15 cellular contexts compared by ENCODE assay signal in genomic region chr7:121433775-121434174, GRCh38. TPM values are rescaled to one million over a fixed set of nuclear protein-coding genes. Genes with fewer than 3 reads are reported as not detected.
DNase-seq lines count a peak whose midpoint lies in the region; ATAC-seq, FAIRE-seq and TF ChIP-seq lines count a peak whose summit lies in the region.
"Had no signal": no experiment of that assay in that cellular context is flagged by ENCODE, and none has a peak within 500 bp of the region (broad histone marks: within the 10 kb centered on the region; RNA-seq: fewer than 3 reads in every experiment).

No MANE protein-coding gene starts in this region.

- CTCF ChIA-PET in SK-N-SH (lab: Yijun Ruan, JAX) = no interaction called here

- no peak for TF ChIP-seq EP300 in transverse colon (IDR thresholded peaks at IDR 0.05; ENCODE audit: low read depth)
- no peak for TF ChIP-seq EP300 in SK-N-SH (IDR thresholded peaks at IDR 0.05; ENCODE audit: borderline replicate concordance in 1 of 2, low read depth in 1 of 2, low read length in 1 of 2)

- in situ Hi-C loops in transverse colon (cut with MboI; ENCODE audit: low pct_ligation_motif_present in 1 of 4, low pct_unique_long_range_greater_than_20kb in 1 of 4, low sequenced_read_pairs in 3 of 4) = no loop called here

- 80 to 94% methylated on average over 2 of the region's 2 CpGs for WGBS in transverse colon (ENCODE audit: low coverage in 1 of 2), 2 donors
- WGBS in SK-N-SH (ENCODE audit: low lambda C conversion rate) = 66% methylated on average over 2 of the region's 2 CpGs

- H3K9ac ChIP-seq in SK-N-SH = no peak overlapping the region

- H3K9me2 ChIP-seq in SK-N-SH = no peaks in the 10 kb centered on the region

- H3K4me3 ChIP-seq in transverse colon (no peak overlapping the region), SK-N-SH (ENCODE audit: low read depth in 2 of 2, low read length in 1 of 2) (no peak overlapping the region)
- H3K4me3 ChIP-seq: testis had no signal

- no peaks in the 10 kb centered on the region for H3K79me2 ChIP-seq in SK-N-SH (ENCODE audit: insufficient read depth)

- peaks cover 7% of the 10 kb centered on the region for H3F3A ChIP-seq in SK-N-SH (replicated peaks; ENCODE audit: insufficient read depth)

- H3K4me2 ChIP-seq in SK-N-SH = no peak overlapping the region

- H3K4me1 ChIP-seq in transverse colon (peaks cover 0 to 14% (median 9%) of the 10 kb centered on the region in 4 donors), SK-N-SH (ENCODE audit: control insufficient read depth in 1 of 2, insufficient read depth in 2 of 2, low read depth in 1 of 2, low read length in 1 of 2) (peaks cover 2 to 11% of the 10 kb centered on the region in 2 experiments; a peak in 2 of 4 replicates)
- H3K4me1 ChIP-seq: testis had no signal

- H3K27me3 ChIP-seq in transverse colon = no peaks in the 10 kb centered on the region
- no peaks in the 10 kb centered on the region for H3K27me3 ChIP-seq in SK-N-SH (ENCODE audit: insufficient read depth)
- H3K27me3 ChIP-seq: testis had no signal

- no peak for TF ChIP-seq CTCF in transverse colon (IDR thresholded peaks at IDR 0.05)
- no peak for TF ChIP-seq CTCF in SK-N-SH (IDR thresholded peaks at IDR 0.05)

- FAIRE-seq in RCC 7860 (lab: Jason Lieb, UNC) = no peak

- DNase-seq in renal cortical epithelial cell (ENCODE audit: low read depth) (peak; percentile 65), RCC 7860 (ENCODE audit: low spot score) (no peak), transverse colon (no peak), SK-N-SH (no peak)
- DNase-seq: activated CD8-positive, alpha-beta T cell treated with anti-CD3 and anti-CD28 coated beads, Interleukin-2, amount 10 ng/mL, durations not matched to agents 7 days and 5 days; activated naive CD4-positive, alpha-beta T cell treated with anti-CD3 and anti-CD28 coated beads, Interleukin-2, amount 10 ng/mL, durations not matched to agents 7 days and 5 days; CD4-positive, alpha-beta memory T cell; left ventricle myocardium superior; NCI-H1105; NCI-H510A treated with DMSO at 0.1 percent for 48 hours; testis had no signal

- intact Hi-C loops in transverse colon (cut with DNase I; ENCODE audit: low total_unique reads) = no loop called here

- H4K20me1 ChIP-seq in SK-N-SH (ENCODE audit: insufficient read depth) = no peaks in the 10 kb centered on the region

- TF ChIP-seq RAD21 in SK-N-SH (IDR thresholded peaks at IDR 0.05; ENCODE audit: low read length) = no peak

- H3K27ac ChIP-seq in transverse colon (no peak overlapping the region), SK-N-SH (ENCODE audit: low read depth in 2 of 2, low read length in 1 of 2) (no peak overlapping the region)
- H3K27ac ChIP-seq: testis had no signal

- H3K36me3 ChIP-seq in transverse colon = no peaks in the 10 kb centered on the region
- H3K36me3 ChIP-seq in SK-N-SH (replicated peaks in 1 of 2; ENCODE audit: control insufficient read depth in 1 of 2, insufficient read depth in 2 of 2, low read length in 1 of 2) = no peaks in the 10 kb centered on the region

- ATAC-seq in GM19025 (IDR thresholded peaks at IDR 0.05; ENCODE audit: low read depth, unreplicated experiment) (peak; percentile 61), GM21737 (IDR thresholded peaks at IDR 0.05; ENCODE audit: unreplicated experiment) (peak; percentile 48), HG03097 (IDR thresholded peaks at IDR 0.05; ENCODE audit: low FRiP score, unreplicated experiment) (peak; percentile 62), HG03457 (IDR thresholded peaks at IDR 0.05; ENCODE audit: unreplicated experiment) (no peak)
- ATAC-seq: activated CD8-positive, alpha-beta T cell treated with anti-CD3 and anti-CD28 coated beads, Interleukin-2, amount 10 ng/mL, durations not matched to agents 7 days and 5 days; left ventricle myocardium superior had no signal

- H2AFZ ChIP-seq in SK-N-SH (ENCODE audit: low read depth) = no peak overlapping the region

- POLR2A ChIA-PET in SK-N-SH (lab: Yijun Ruan, JAX) = no interaction called here

- TF ChIP-seq POLR2A in transverse colon (IDR thresholded peaks at IDR 0.05) = no peak

- no peaks in the 10 kb centered on the region for H3K9me3 ChIP-seq in transverse colon
- no peaks in the 10 kb centered on the region for H3K9me3 ChIP-seq in SK-N-SH
- H3K9me3 ChIP-seq: testis had no signal

TF ChIP-seq in SK-N-SH, 30 proteins besides CTCF, POLR2A, EP300 and RAD21:
- TF ChIP-seq JUND (IDR thresholded peaks at IDR 0.05) (no peak), PBX3 (IDR thresholded peaks at IDR 0.05) (no peak), RXRA (IDR thresholded peaks at IDR 0.05; ENCODE audit: borderline replicate concordance, low read depth) (no peak), GABPA (IDR thresholded peaks at IDR 0.05; ENCODE audit: low read depth) (no peak), IRF3 (IDR thresholded peaks at IDR 0.05; ENCODE audit: low read depth, low read length) (no peak), REST (IDR thresholded peaks at IDR 0.05; ENCODE audit: low read depth, low read length) (no peak), MAX (IDR thresholded peaks at IDR 0.05; ENCODE audit: low read depth) (no peak), ZBTB33 (IDR thresholded peaks at IDR 0.05; ENCODE audit: borderline replicate concordance, low read depth) (no peak)
TF ChIP-seq in SK-N-SH: peak in this region for 0.

RNA-seq across cellular contexts. Expression of gene FAM3C, which starts 37.7 kb away (rescaled TPM):
- total RNA-seq in renal cortical epithelial cell (92.6 and 203 TPM in 2 replicates), transverse colon (10 to 100 TPM in 3 of 4 donors, 1 to 10 TPM in 1; 9.0 to 48.9 (median 33.6) TPM)
- 80.0 and 111 TPM in 2 replicates for polyA plus RNA-seq in SK-N-SH (2012; rRNA removed)
- polyA plus RNA-seq in SK-N-SH (2012; cell fraction: cytosol; rRNA removed) = 150 and 225 TPM in 2 replicates
- polyA plus RNA-seq in SK-N-SH (2012; cell fraction: nucleus; rRNA removed) = 26.5 and 70.6 TPM in 2 replicates
